Comparison of ENCODE assay signal across 1 cellular context in the genomic region with DNA sequence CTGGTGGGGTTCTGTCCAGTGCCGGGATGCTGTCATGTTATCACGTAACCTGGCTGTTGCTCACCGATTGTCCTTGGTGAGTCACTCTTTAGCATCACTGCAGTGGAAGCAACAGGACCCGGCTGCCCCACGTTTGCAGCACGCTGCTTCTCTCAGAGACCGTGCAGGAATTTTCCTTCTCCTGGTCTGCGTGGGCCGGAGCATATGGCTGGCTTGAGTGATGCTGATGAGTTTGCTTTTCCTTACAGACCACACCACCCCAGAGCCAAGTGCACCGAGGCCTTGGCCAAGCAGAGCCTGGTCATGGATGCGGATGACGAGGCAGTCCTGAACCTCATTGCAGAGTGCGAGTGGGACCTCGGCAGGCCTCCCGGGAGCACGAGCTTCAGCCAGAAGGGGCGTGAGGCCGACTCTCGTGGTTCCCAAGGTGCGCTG.
TF ChIP-seq lines count a peak whose summit lies in the region.

No MANE protein-coding gene starts in this region.

TF ChIP-seq in SK-N-SH treated with all-trans-retinoic acid at 6 μM for 48 hours, 23 proteins besides CTCF, POLR2A, EP300 and RAD21 (continued from another document):
- TF ChIP-seq, protein P1, sequence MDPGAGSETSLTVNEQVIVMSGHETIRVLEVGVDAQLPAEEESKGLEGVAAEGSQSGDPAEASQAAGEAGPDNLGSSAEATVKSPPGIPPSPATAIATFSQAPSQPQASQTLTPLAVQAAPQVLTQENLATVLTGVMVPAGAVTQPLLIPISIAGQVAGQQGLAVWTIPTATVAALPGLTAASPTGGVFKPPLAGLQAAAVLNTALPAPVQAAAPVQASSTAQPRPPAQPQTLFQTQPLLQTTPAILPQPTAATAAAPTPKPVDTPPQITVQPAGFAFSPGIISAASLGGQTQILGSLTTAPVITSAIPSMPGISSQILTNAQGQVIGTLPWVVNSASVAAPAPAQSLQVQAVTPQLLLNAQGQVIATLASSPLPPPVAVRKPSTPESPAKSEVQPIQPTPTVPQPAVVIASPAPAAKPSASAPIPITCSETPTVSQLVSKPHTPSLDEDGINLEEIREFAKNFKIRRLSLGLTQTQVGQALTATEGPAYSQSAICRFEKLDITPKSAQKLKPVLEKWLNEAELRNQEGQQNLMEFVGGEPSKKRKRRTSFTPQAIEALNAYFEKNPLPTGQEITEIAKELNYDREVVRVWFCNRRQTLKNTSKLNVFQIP (CRISPR knock-in tag; IDR thresholded peaks at IDR 0.05; ENCODE audit: borderline replicate concordance, low read depth) = no peak
